26 cellular contexts compared by ENCODE assay signal in the genomic region with DNA sequence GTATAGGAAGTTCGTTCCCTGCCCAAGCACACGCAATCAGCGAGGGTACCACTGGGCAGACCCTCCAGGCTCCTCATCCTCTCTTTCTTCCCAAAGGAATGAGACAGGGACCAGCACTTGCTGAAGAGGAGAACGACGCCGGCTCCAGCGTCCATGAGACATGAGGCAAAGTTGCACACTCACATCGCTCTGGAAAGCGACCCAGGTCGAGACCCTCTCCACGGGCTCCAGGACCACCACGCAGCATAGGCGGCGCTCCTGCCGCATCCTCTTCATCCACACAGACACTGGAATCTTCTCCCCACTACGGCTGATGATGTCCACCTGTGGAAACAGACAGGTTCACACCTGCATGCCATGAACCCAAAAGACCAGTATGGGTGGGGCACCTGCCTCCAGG. TPM values are rescaled to one million over a fixed set of nuclear protein-coding genes. Genes with fewer than 3 reads are reported as not detected.
DNase-seq lines count a peak whose midpoint lies in the region; ATAC-seq and TF ChIP-seq lines count a peak whose summit lies in the region.
"Had no signal": no experiment of that assay in that cellular context is flagged by ENCODE, and none has a peak within 500 bp of the region (broad histone marks: within the 10 kb centered on the region; RNA-seq: fewer than 3 reads in every experiment).

No MANE protein-coding gene starts in this region.

- H3K4me3 Mint-ChIP-seq in activated naive CD4-positive, alpha-beta T cell treated with anti-CD3 and anti-CD28 coated beads, Interleukin-2, amount 10 ng/mL, durations not matched to agents 7 days and 5 days: no peak overlapping the region
- H3K4me3 Mint-ChIP-seq in chondrocyte (ENCODE audit: unreplicated experiment): no peak overlapping the region
- no peak overlapping the region for H3K4me3 Mint-ChIP-seq in activated CD4-positive, alpha-beta T cell treated with anti-CD3 and anti-CD28 coated beads for 36 hours
- no peak overlapping the region for H3K4me3 Mint-ChIP-seq in stimulated activated memory B cell treated with anti-CD40 and anti-IgM and Interleukin-4, amounts not matched to agents 10 μg/mL and 1 μg/mL and 100 μg/mL, for 72 hours
- H3K4me3 Mint-ChIP-seq: CD14-positive monocyte; CD4-positive, alpha-beta memory T cell; CD4-positive, CD25-positive, alpha-beta regulatory T cell; CD8-positive, alpha-beta memory T cell had no signal

- intact Hi-C loops in posterior vena cava (cut with DNase I) (no loop called here), sigmoid colon (cut with DNase I) (no loop called here)
- intact Hi-C loops in activated CD4-positive, alpha-beta T cell treated with anti-CD3 and anti-CD28 coated beads for 36 hours (cut with DNase I, micrococcal nuclease): no loop called here

- no peaks in the 10 kb centered on the region for H3K9me3 Mint-ChIP-seq in activated naive CD4-positive, alpha-beta T cell treated with anti-CD3 and anti-CD28 coated beads, Interleukin-2, amount 10 ng/mL, durations not matched to agents 7 days and 5 days
- no peaks in the 10 kb centered on the region for H3K9me3 Mint-ChIP-seq in chondrocyte (ENCODE audit: low read depth)
- no peaks in the 10 kb centered on the region for H3K9me3 Mint-ChIP-seq in activated CD4-positive, alpha-beta T cell treated with anti-CD3 and anti-CD28 coated beads for 36 hours (ENCODE audit: low read depth)
- H3K9me3 Mint-ChIP-seq in stimulated activated memory B cell treated with anti-CD40 and anti-IgM and Interleukin-4, amounts not matched to agents 10 μg/mL and 1 μg/mL and 100 μg/mL, for 72 hours: no peaks in the 10 kb centered on the region
- H3K9me3 Mint-ChIP-seq: CD14-positive monocyte; CD4-positive, alpha-beta memory T cell; CD8-positive, alpha-beta memory T cell had no signal

- peaks cover 29% of the 10 kb centered on the region for H3K36me3 Mint-ChIP-seq in activated naive CD4-positive, alpha-beta T cell treated with anti-CD3 and anti-CD28 coated beads, Interleukin-2, amount 10 ng/mL, durations not matched to agents 7 days and 5 days
- peaks cover 3% of the 10 kb centered on the region for H3K36me3 Mint-ChIP-seq in chondrocyte (ENCODE audit: low read depth)
- peaks cover 36% of the 10 kb centered on the region for H3K36me3 Mint-ChIP-seq in activated CD4-positive, alpha-beta T cell treated with anti-CD3 and anti-CD28 coated beads for 36 hours (ENCODE audit: low read depth)
- H3K36me3 Mint-ChIP-seq in stimulated activated memory B cell treated with anti-CD40 and anti-IgM and Interleukin-4, amounts not matched to agents 10 μg/mL and 1 μg/mL and 100 μg/mL, for 72 hours: peaks cover 92% of the 10 kb centered on the region

- peak; percentile 19 for DNase-seq in activated naive CD4-positive, alpha-beta T cell treated with anti-CD3 and anti-CD28 coated beads, Interleukin-2, amount 10 ng/mL, durations not matched to agents 7 days and 5 days
- no peak for DNase-seq in activated naive CD4-positive, alpha-beta T cell treated with Interleukin-2 at 50 U/mL for 16 hours
- peak; percentile 56 for DNase-seq in chondrocyte (ENCODE audit: low spot score)
- peak; percentile 71 for DNase-seq in posterior vena cava (ENCODE audit: low spot score)
- DNase-seq in sigmoid colon: peak; percentile 29
- DNase-seq in activated CD4-positive, alpha-beta T cell treated with anti-CD3 and anti-CD28 coated beads for 36 hours: no peak
- DNase-seq in stimulated activated naive CD4-positive, alpha-beta T cell treated with Interleukin-2 at 50 U/mL for 16 hours (lab: John Stamatoyannopoulos, UW): no peak
- DNase-seq: 8988T; ACHN; BE2C; C1 segment of cervical spinal cord; CD4-positive, alpha-beta memory T cell; CD4-positive, CD25-positive, alpha-beta regulatory T cell; CD8-positive, alpha-beta memory T cell; COR-L47; DMS 273 treated with DMSO at 0.1 percent for 48 hours; DMS153; DMS53; DMS79; DND-41; EL; GDM1 had no signal

- H3K27ac ChIP-seq in sigmoid colon: no peak overlapping the region
- H3K27ac ChIP-seq: BLaER1 had no signal

- no peaks in the 10 kb centered on the region for H3K27me3 ChIP-seq in sigmoid colon
- H3K27me3 ChIP-seq: BE2C, BLaER1 had no signal

- H3K4me1 ChIP-seq in sigmoid colon: no peaks in the 10 kb centered on the region
- H3K4me1 ChIP-seq: BE2C, BLaER1 had no signal

- TF ChIP-seq POLR2A in sigmoid colon (IDR thresholded peaks at IDR 0.05): no peak

- H3K4me1 Mint-ChIP-seq in activated naive CD4-positive, alpha-beta T cell treated with anti-CD3 and anti-CD28 coated beads, Interleukin-2, amount 10 ng/mL, durations not matched to agents 7 days and 5 days: no peaks in the 10 kb centered on the region
- peaks cover 2% of the 10 kb centered on the region for H3K4me1 Mint-ChIP-seq in chondrocyte (ENCODE audit: low read depth)
- no peaks in the 10 kb centered on the region for H3K4me1 Mint-ChIP-seq in activated CD4-positive, alpha-beta T cell treated with anti-CD3 and anti-CD28 coated beads for 36 hours
- peaks cover 12% of the 10 kb centered on the region for H3K4me1 Mint-ChIP-seq in stimulated activated memory B cell treated with anti-CD40 and anti-IgM and Interleukin-4, amounts not matched to agents 10 μg/mL and 1 μg/mL and 100 μg/mL, for 72 hours
- H3K4me1 Mint-ChIP-seq: CD14-positive monocyte had no signal

- ATAC-seq in activated CD4-positive, alpha-beta T cell treated with anti-CD3 and anti-CD28 coated beads for 36 hours: no peak
- no peak for ATAC-seq in stimulated activated memory B cell treated with anti-CD40 and anti-IgM and Interleukin-4, amounts not matched to agents 10 μg/mL and 1 μg/mL and 100 μg/mL, for 72 hours
- ATAC-seq: GM12878 had no signal

- TF ChIP-seq CTCF in chondrocyte (IDR thresholded peaks at IDR 0.05) (no peak), sigmoid colon (IDR thresholded peaks at IDR 0.05) (no peak)

- no peaks in the 10 kb centered on the region for H3K36me3 ChIP-seq in sigmoid colon

- H3K27me3 Mint-ChIP-seq in activated naive CD4-positive, alpha-beta T cell treated with anti-CD3 and anti-CD28 coated beads, Interleukin-2, amount 10 ng/mL, durations not matched to agents 7 days and 5 days: no peaks in the 10 kb centered on the region
- H3K27me3 Mint-ChIP-seq in chondrocyte (ENCODE audit: low read depth): no peaks in the 10 kb centered on the region
- no peaks in the 10 kb centered on the region for H3K27me3 Mint-ChIP-seq in activated CD4-positive, alpha-beta T cell treated with anti-CD3 and anti-CD28 coated beads for 36 hours
- H3K27me3 Mint-ChIP-seq in stimulated activated memory B cell treated with anti-CD40 and anti-IgM and Interleukin-4, amounts not matched to agents 10 μg/mL and 1 μg/mL and 100 μg/mL, for 72 hours: no peaks in the 10 kb centered on the region
- H3K27me3 Mint-ChIP-seq: CD4-positive, alpha-beta memory T cell; CD4-positive, CD25-positive, alpha-beta regulatory T cell; CD8-positive, alpha-beta memory T cell had no signal

- H3K9me3 ChIP-seq in sigmoid colon: no peaks in the 10 kb centered on the region
- H3K9me3 ChIP-seq: BE2C, BLaER1 had no signal

- POLR2A ChIA-PET in activated CD4-positive, alpha-beta T cell treated with anti-CD3 and anti-CD28 coated beads for 36 hours (lab: Charles Lee): no interaction called here

- no peak overlapping the region for H3K4me3 ChIP-seq in sigmoid colon
- H3K4me3 ChIP-seq: BLaER1, GM12878 had no signal

- WGBS in sigmoid colon, 2 donors: 95 to 96% methylated on average over 16 of the region's 16 CpGs

- CTCF ChIA-PET in activated naive CD4-positive, alpha-beta T cell treated with anti-CD3 and anti-CD28 coated beads, Interleukin-2, amount 10 ng/mL, durations not matched to agents 7 days and 5 days (lab: Charles Lee): no interaction called here
- CTCF ChIA-PET in activated CD4-positive, alpha-beta T cell treated with anti-CD3 and anti-CD28 coated beads for 36 hours (lab: Charles Lee): no interaction called here

- no peak overlapping the region for H3K27ac Mint-ChIP-seq in activated naive CD4-positive, alpha-beta T cell treated with anti-CD3 and anti-CD28 coated beads, Interleukin-2, amount 10 ng/mL, durations not matched to agents 7 days and 5 days
- H3K27ac Mint-ChIP-seq in chondrocyte (ENCODE audit: unreplicated experiment): no peak overlapping the region
- H3K27ac Mint-ChIP-seq in activated CD4-positive, alpha-beta T cell treated with anti-CD3 and anti-CD28 coated beads for 36 hours: no peak overlapping the region
- no peak overlapping the region for H3K27ac Mint-ChIP-seq in stimulated activated memory B cell treated with anti-CD40 and anti-IgM and Interleukin-4, amounts not matched to agents 10 μg/mL and 1 μg/mL and 100 μg/mL, for 72 hours
- H3K27ac Mint-ChIP-seq: CD14-positive monocyte had no signal

- TF ChIP-seq EP300 in sigmoid colon (IDR thresholded peaks at IDR 0.05): no peak

RNA-seq across cellular contexts. Expression of a gene that starts 10.8 kb away (rescaled TPM):
- 4.4 to 13.8 TPM (median 4.5 TPM) in 3 replicates for total RNA-seq in chondrocyte
- total RNA-seq in posterior vena cava: 1 to 10 TPM; 2.3 to 4.4 TPM
- 1 to 10 TPM; 2.8 to 7.7 (median 4.7) TPM for total RNA-seq in sigmoid colon
- 10 to 100 TPM in 1 of 3 donors, 1 to 10 TPM in 2; 1.4 to 16.4 (median 1.8) TPM for polyA plus RNA-seq in sigmoid colon
- 10 to 100 TPM; 62.9 to 88.1 TPM for total RNA-seq in activated CD4-positive, alpha-beta T cell treated with anti-CD3 and anti-CD28 coated beads for 36 hours

RNA-seq across cellular contexts. Expression of a gene that starts 11.8 kb away (rescaled TPM):
- 43.1 to 54.2 TPM (median 44.3 TPM) in 3 replicates for total RNA-seq in chondrocyte
- 10 to 100 TPM; 49.3 to 53.0 TPM for total RNA-seq in posterior vena cava
- total RNA-seq in sigmoid colon: 10 to 100 TPM; 41.3 to 63.5 (median 56.8) TPM
- polyA plus RNA-seq in sigmoid colon: 10 to 100 TPM; 76.3 to 89.7 (median 78.7) TPM
- 100 to 1,000 TPM; 104 to 129 TPM for total RNA-seq in activated CD4-positive, alpha-beta T cell treated with anti-CD3 and anti-CD28 coated beads for 36 hours

RNA-seq across cellular contexts. Expression of a gene that starts 36.4 kb away (rescaled TPM):
- 21.5 to 34.1 TPM (median 22.6 TPM) in 3 replicates for total RNA-seq in chondrocyte
- total RNA-seq in posterior vena cava: 10 to 100 TPM; 17.1 to 17.8 TPM
- total RNA-seq in sigmoid colon: 10 to 100 TPM; 18.9 to 47.9 (median 33.2) TPM
- polyA plus RNA-seq in sigmoid colon: 10 to 100 TPM; 27.0 to 40.2 (median 29.1) TPM
- total RNA-seq in activated CD4-positive, alpha-beta T cell treated with anti-CD3 and anti-CD28 coated beads for 36 hours: 10 to 100 TPM; 34.4 to 34.5 TPM

RNA-seq across cellular contexts. Expression of a gene that starts 50.0 kb away (rescaled TPM):
- total RNA-seq in chondrocyte (0.48 to 2.2 TPM (median 1.5 TPM) in 3 replicates), posterior vena cava (under 1 TPM; 0.32 to 0.95 TPM), sigmoid colon (1 to 10 TPM in 1 of 4 donors, under 1 TPM in 1, not detected in 2; 0.41 to 1.7 TPM)
- polyA plus RNA-seq in sigmoid colon: 10 to 100 TPM in 1 of 3 donors, 1 to 10 TPM in 2; 3.9 to 39.2 (median 7.8) TPM
- 1 to 10 TPM; 2.1 to 2.4 TPM for total RNA-seq in activated CD4-positive, alpha-beta T cell treated with anti-CD3 and anti-CD28 coated beads for 36 hours
- polyA plus RNA-seq: CD14-positive monocyte; CD4-positive, CD25-positive, alpha-beta regulatory T cell; CD8-positive, alpha-beta memory T cell had no signal

Comparison
In these comparisons a context has a peak if more than half of its experiments do, and no peak if none do; other contexts are left out.
1. DNase-seq: peak in activated naive CD4-positive, alpha-beta T cell treated with anti-CD3 and anti-CD28 coated beads, Interleukin-2, amount 10 ng/mL, durations not matched to agents 7 days and 5 days (single experiment), chondrocyte (single experiment), posterior vena cava (single experiment) and sigmoid colon (single experiment); none in activated naive CD4-positive, alpha-beta T cell treated with Interleukin-2 at 50 U/mL for 16 hours (single experiment), activated CD4-positive, alpha-beta T cell treated with anti-CD3 and anti-CD28 coated beads for 36 hours (single experiment) and stimulated activated naive CD4-positive, alpha-beta T cell treated with Interleukin-2 at 50 U/mL for 16 hours (single experiment).